In the genomic region with DNA sequence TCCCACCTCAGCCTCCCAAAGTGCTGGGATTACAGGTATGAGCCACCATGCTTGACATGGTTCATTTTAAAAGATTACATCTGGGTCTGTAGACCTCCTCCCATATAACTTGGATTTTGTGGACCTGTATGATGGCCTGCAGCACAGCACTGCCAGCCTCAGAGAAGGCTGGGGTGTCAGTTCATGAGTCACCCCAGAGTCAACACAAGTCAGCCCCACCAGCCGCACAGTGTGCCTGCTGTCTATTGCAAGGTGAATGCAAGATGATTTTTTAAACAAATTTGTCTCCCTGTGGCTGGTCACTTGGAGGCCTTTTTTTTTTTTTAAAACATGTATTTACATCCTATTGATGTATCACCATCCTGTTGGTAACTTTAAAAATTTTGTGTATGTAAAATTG, we compare ENCODE assay signal across 1 cellular context.
TF ChIP-seq lines count a peak whose summit lies in the region.

No MANE protein-coding gene starts in this region.

TF ChIP-seq in IMR-90, 13 proteins besides CTCF, POLR2A, EP300 and RAD21:
- TF ChIP-seq, protein P1, sequence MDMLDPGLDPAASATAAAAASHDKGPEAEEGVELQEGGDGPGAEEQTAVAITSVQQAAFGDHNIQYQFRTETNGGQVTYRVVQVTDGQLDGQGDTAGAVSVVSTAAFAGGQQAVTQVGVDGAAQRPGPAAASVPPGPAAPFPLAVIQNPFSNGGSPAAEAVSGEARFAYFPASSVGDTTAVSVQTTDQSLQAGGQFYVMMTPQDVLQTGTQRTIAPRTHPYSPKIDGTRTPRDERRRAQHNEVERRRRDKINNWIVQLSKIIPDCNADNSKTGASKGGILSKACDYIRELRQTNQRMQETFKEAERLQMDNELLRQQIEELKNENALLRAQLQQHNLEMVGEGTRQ (IDR thresholded peaks at IDR 0.05; ENCODE audit: low read depth, low read length): no peak
- TF ChIP-seq FOS (IDR thresholded peaks at IDR 0.05; ENCODE audit: low read depth, low read length) (no peak), SMC3 (IDR thresholded peaks at IDR 0.05; ENCODE audit: low read depth, low read length) (no peak), BHLHE40 (IDR thresholded peaks at IDR 0.05; ENCODE audit: low read depth, low read length) (no peak), RCOR1 (IDR thresholded peaks at IDR 0.05; ENCODE audit: insufficient replicate concordance, low read length) (no peak), NFE2L2 (IDR thresholded peaks at IDR 0.05; ENCODE audit: low read depth, low read length) (no peak), MXI1 (IDR thresholded peaks at IDR 0.05; ENCODE audit: borderline replicate concordance, low read depth, low read length) (no peak)
TF ChIP-seq in IMR-90: peak in this region for 0.
